ENCODE assay signal across 25 cellular contexts in genomic region chr1:185491604-185492003, GRCh38.
"Had no signal": no experiment of that assay in that cellular context is flagged by ENCODE, and none has a peak within 500 bp of the region (broad histone marks: within the 10 kb centered on the region; RNA-seq: fewer than 3 reads in every experiment).

No MANE protein-coding gene starts in this region.

- H3K9me3 ChIP-seq: MG63, SJSA1, SK-N-SH had no signal

- ATAC-seq: HepG2 had no signal

- H3K9ac ChIP-seq: SK-N-SH had no signal

- H3K27me3 ChIP-seq: MG63, SJSA1 had no signal

- H3K36me3 ChIP-seq: MG63, SJSA1 had no signal

- H3K4me3 ChIP-seq: MG63, SJSA1 had no signal

- H3K27ac ChIP-seq: SJSA1 had no signal

- H3K4me1 ChIP-seq: SJSA1 had no signal

- FAIRE-seq: HepG2, RCC 7860 had no signal

- H3K4me2 ChIP-seq: SK-N-SH had no signal

- DNase-seq: IMR-90, Karpas-422, KG1, MG63, NCI-H1092, NCI-H1105 treated with DMSO at 0.1 percent for 48 hours, NCI-H1417 treated with DMSO at 0.1 percent for 48 hours, NCI-H187, NCI-H2029, NCI-H2081 treated with DMSO at 0.1 percent for 48 hours, NCI-H2171, NCI-H226, NCI-H446, NCI-H510A, NCI-H524 treated with DMSO at 0.1 percent for 48 hours, NCI-H69, NCI-H774, Right ventricle myocardium superior, RPMI8226, SIG-M5, SK-N-SH, SW 1271 had no signal
